In the genomic region with DNA sequence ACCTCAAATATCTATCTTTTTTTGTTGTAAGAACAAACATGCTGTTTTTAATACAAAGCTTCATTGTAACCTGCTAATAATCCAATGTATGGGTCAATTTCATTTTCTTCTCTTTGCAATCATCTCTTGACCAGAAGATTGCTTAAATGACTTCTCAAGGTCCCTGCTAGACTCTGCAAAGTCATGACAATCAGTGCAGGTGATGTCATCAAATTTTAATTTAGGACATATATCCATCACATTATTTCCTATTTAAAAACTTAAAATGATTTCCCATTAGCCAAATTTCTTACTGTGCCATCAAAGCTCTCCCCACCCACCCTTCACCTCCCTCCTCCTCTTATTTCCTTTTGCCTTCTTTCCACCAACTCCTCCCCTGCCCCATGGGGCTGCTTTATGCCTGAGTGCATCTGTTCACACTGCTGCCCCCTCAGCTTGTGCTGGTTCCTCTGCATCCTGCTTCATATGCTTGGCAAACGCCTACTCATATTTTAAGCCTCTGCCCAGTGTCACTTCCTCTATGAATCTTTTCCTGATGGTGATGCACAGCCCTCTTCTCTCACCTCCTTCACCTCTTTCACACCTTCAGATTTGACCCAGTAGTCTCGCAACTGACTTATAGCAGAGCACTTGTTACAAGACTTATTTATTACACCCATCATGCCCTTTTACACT, we compare ENCODE assay signal across 8 cellular contexts. TPM values are rescaled to one million over a fixed set of nuclear protein-coding genes. Genes with fewer than 3 reads are reported as not detected.
DNase-seq lines count a peak whose midpoint lies in the region; ATAC-seq and TF ChIP-seq lines count a peak whose summit lies in the region.

No MANE protein-coding gene starts in this region.

- WGBS in transverse colon (ENCODE audit: low coverage in 1 of 2), 2 donors = 63 to 67% methylated on average over 1 to 2 of the region's 2 CpGs

- no peaks in the 10 kb centered on the region for H3K9me3 Mint-ChIP-seq in activated CD4-positive, alpha-beta memory T cell treated with anti-CD3 and anti-CD28 coated beads, Interleukin-2, amount 10 ng/mL, durations not matched to agents 7 days and 5 days

- intact Hi-C loops in transverse colon (cut with DNase I; ENCODE audit: low total_unique reads) = no loop called here

- no peaks in the 10 kb centered on the region for H3K9me3 ChIP-seq in transverse colon

- in situ Hi-C loops in transverse colon (cut with MboI; ENCODE audit: low pct_ligation_motif_present in 1 of 4, low pct_unique_long_range_greater_than_20kb in 1 of 4, low sequenced_read_pairs in 3 of 4) = no loop called here

- ATAC-seq in HG03097 (IDR thresholded peaks at IDR 0.05; ENCODE audit: low FRiP score, unreplicated experiment) (peak; percentile 49), GM18873 (IDR thresholded peaks at IDR 0.05; ENCODE audit: low FRiP score, unreplicated experiment) (no peak)

- H3K27ac ChIP-seq in transverse colon = no peak overlapping the region

- H3K27me3 Mint-ChIP-seq in activated CD4-positive, alpha-beta memory T cell treated with anti-CD3 and anti-CD28 coated beads, Interleukin-2, amount 10 ng/mL, durations not matched to agents 7 days and 5 days = peaks cover 3% of the 10 kb centered on the region

- no peak for TF ChIP-seq EP300 in transverse colon (IDR thresholded peaks at IDR 0.05; ENCODE audit: low read depth)

- H3K27ac Mint-ChIP-seq in activated CD4-positive, alpha-beta memory T cell treated with anti-CD3 and anti-CD28 coated beads, Interleukin-2, amount 10 ng/mL, durations not matched to agents 7 days and 5 days = peak overlapping the region; percentile 36

- H3K4me1 ChIP-seq in transverse colon = peaks cover 0 to under 1% (median 0%) of the 10 kb centered on the region in 4 donors

- H3K4me3 ChIP-seq in transverse colon = no peak overlapping the region

- DNase-seq in stimulated activated naive CD4-positive, alpha-beta T cell treated with Interleukin-2 at 50 U/mL for 16 hours (lab: John Stamatoyannopoulos, UW) = peak; percentile 13
- no peak for DNase-seq in stimulated activated naive CD4-positive, alpha-beta T cell (lab: John Stamatoyannopoulos, UW)
- DNase-seq in activated CD4-positive, alpha-beta memory T cell treated with anti-CD3 and anti-CD28 coated beads, Interleukin-2, amount 10 ng/mL, durations not matched to agents 7 days and 5 days = peak; percentile 32
- DNase-seq in transverse colon = no peak
- no peak for DNase-seq in NCI-H446 treated with DMSO at 0.1 percent for 48 hours (lab: John Stamatoyannopoulos, UW)
- no peak for DNase-seq in GM03348 (ENCODE audit: low spot score)

- no peak for TF ChIP-seq POLR2A in transverse colon (IDR thresholded peaks at IDR 0.05)

- H3K36me3 ChIP-seq in transverse colon = no peaks in the 10 kb centered on the region

- peaks cover 47% of the 10 kb centered on the region for H3K4me1 Mint-ChIP-seq in activated CD4-positive, alpha-beta memory T cell treated with anti-CD3 and anti-CD28 coated beads, Interleukin-2, amount 10 ng/mL, durations not matched to agents 7 days and 5 days

- CTCF ChIA-PET in activated CD4-positive, alpha-beta memory T cell treated with anti-CD3 and anti-CD28 coated beads, Interleukin-2, amount 10 ng/mL, durations not matched to agents 7 days and 5 days (lab: Charles Lee) = no interaction called here

- POLR2A ChIA-PET in activated CD4-positive, alpha-beta memory T cell treated with anti-CD3 and anti-CD28 coated beads, Interleukin-2, amount 10 ng/mL, durations not matched to agents 7 days and 5 days (lab: Charles Lee) = no interaction called here

- H3K4me3 Mint-ChIP-seq in activated CD4-positive, alpha-beta memory T cell treated with anti-CD3 and anti-CD28 coated beads, Interleukin-2, amount 10 ng/mL, durations not matched to agents 7 days and 5 days = no peak overlapping the region

- no peaks in the 10 kb centered on the region for H3K27me3 ChIP-seq in transverse colon

- TF ChIP-seq CTCF in transverse colon (IDR thresholded peaks at IDR 0.05) = no peak

- H3K36me3 Mint-ChIP-seq in activated CD4-positive, alpha-beta memory T cell treated with anti-CD3 and anti-CD28 coated beads, Interleukin-2, amount 10 ng/mL, durations not matched to agents 7 days and 5 days (ENCODE audit: low read depth) = peaks cover 27% of the 10 kb centered on the region

RNA-seq across cellular contexts. Expression of gene PLEK, which starts 20.3 kb away (rescaled TPM):
- total RNA-seq in activated CD4-positive, alpha-beta memory T cell treated with anti-CD3 and anti-CD28 coated beads, Interleukin-2, amount 10 ng/mL, durations not matched to agents 7 days and 5 days = 10 to 100 TPM in 1 of 2 experiments, 1 to 10 TPM in 1; 9.5 to 10.9 TPM
- 1 to 10 TPM in 3 of 4 donors, not detected in 1; 3.0 to 5.2 (median 4.6) TPM for total RNA-seq in transverse colon

Comparison
In these comparisons a context has a peak if more than half of its experiments do, and no peak if none do; other contexts are left out.
1. DNase-seq: peak in stimulated activated naive CD4-positive, alpha-beta T cell treated with Interleukin-2 at 50 U/mL for 16 hours (single experiment) and activated CD4-positive, alpha-beta memory T cell treated with anti-CD3 and anti-CD28 coated beads, Interleukin-2, amount 10 ng/mL, durations not matched to agents 7 days and 5 days (single experiment); none in stimulated activated naive CD4-positive, alpha-beta T cell (0 of 6), transverse colon (single experiment), NCI-H446 treated with DMSO at 0.1 percent for 48 hours (single experiment) and GM03348 (single experiment).